In the genomic region with DNA sequence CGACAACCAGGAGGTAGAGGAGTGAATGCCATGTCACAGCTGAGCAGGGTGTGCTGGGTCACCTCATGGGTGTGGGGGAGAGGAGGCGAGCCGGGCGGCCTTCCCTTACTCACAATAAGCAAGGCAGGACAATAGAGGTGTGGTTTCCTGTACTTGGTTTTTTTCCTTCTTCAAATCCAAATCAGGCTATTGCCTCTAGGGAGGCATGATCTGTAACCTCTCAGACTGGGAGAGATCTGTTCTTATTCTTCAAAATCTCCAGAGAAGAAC, we compare ENCODE assay signal across 16 cellular contexts.
DNase-seq lines count a peak whose midpoint lies in the region; ATAC-seq and TF ChIP-seq lines count a peak whose summit lies in the region.
"Had no signal": no experiment of that assay in that cellular context is flagged by ENCODE, and none has a peak within 500 bp of the region (broad histone marks: within the 10 kb centered on the region; RNA-seq: fewer than 3 reads in every experiment).

No MANE protein-coding gene starts in this region.

- peaks cover 60% of the 10 kb centered on the region for H3K4me1 Mint-ChIP-seq in chondrocyte (ENCODE audit: low read depth)
- peaks cover 64% of the 10 kb centered on the region for H3K4me1 Mint-ChIP-seq in mesothelial cell of epicardium
- H3K4me1 Mint-ChIP-seq in natural killer cell treated with Interleukin-12 subunit alpha and Interleukin-12 subunit beta and Interleukin-15 and Interleukin-18, amount 100 ng/mL, for 72 hours (ENCODE audit: low read depth in 2 of 2), result no peaks in the 10 kb centered on the region

- H3K9me3 Mint-ChIP-seq in chondrocyte (ENCODE audit: low read depth) (no peaks in the 10 kb centered on the region), mesothelial cell of epicardium (no peaks in the 10 kb centered on the region)
- no peaks in the 10 kb centered on the region for H3K9me3 Mint-ChIP-seq in natural killer cell treated with Interleukin-12 subunit alpha and Interleukin-12 subunit beta and Interleukin-15 and Interleukin-18, amount 100 ng/mL, for 72 hours
- H3K9me3 Mint-ChIP-seq: CD4-positive, alpha-beta T cell had no signal

- H3K4me3 Mint-ChIP-seq in chondrocyte (ENCODE audit: unreplicated experiment) (no peak overlapping the region), mesothelial cell of epicardium (no peak overlapping the region)
- no peak overlapping the region for H3K4me3 Mint-ChIP-seq in natural killer cell treated with Interleukin-12 subunit alpha and Interleukin-12 subunit beta and Interleukin-15 and Interleukin-18, amount 100 ng/mL, for 72 hours
- H3K4me3 Mint-ChIP-seq: CD4-positive, alpha-beta T cell had no signal

- H3K36me3 ChIP-seq in SK-N-SH (replicated peaks in 1 of 2; ENCODE audit: control insufficient read depth in 1 of 2, insufficient read depth in 2 of 2, low read length in 1 of 2) (no peaks in the 10 kb centered on the region), uterus (no peaks in the 10 kb centered on the region)
- H3K36me3 ChIP-seq: BE2C had no signal

- H3K27ac ChIP-seq in SK-N-SH (ENCODE audit: low read depth in 2 of 2, low read length in 1 of 2) (peak overlapping the region in 1 of 2 experiments; percentile 65; a peak in 2 of 4 replicates), uterus (peak overlapping the region; percentile 47 to 75)

- no peaks in the 10 kb centered on the region for H3K79me2 ChIP-seq in SK-N-SH (ENCODE audit: insufficient read depth)

- no peak for TF ChIP-seq POLR2A in uterus (IDR thresholded peaks at IDR 0.05)

- no peak for ATAC-seq in SK-N-SH treated with all-trans-retinoic acid at 6 μM for 48 hours
- no peak for ATAC-seq in natural killer cell treated with Interleukin-12 subunit alpha and Interleukin-12 subunit beta and Interleukin-15 and Interleukin-18, amount 100 ng/mL, for 72 hours
- ATAC-seq in HG02678 (IDR thresholded peaks at IDR 0.05; ENCODE audit: unreplicated experiment), result no peak

- WGBS in SK-N-SH (ENCODE audit: low lambda C conversion rate), result 95% methylated on average over 4 of the region's 4 CpGs

- H4K20me1 ChIP-seq in SK-N-SH (ENCODE audit: insufficient read depth), result no peaks in the 10 kb centered on the region

- no peaks in the 10 kb centered on the region for H3K27me3 Mint-ChIP-seq in chondrocyte (ENCODE audit: low read depth)
- no peaks in the 10 kb centered on the region for H3K27me3 Mint-ChIP-seq in mesothelial cell of epicardium (ENCODE audit: low read depth)
- H3K27me3 Mint-ChIP-seq in natural killer cell treated with Interleukin-12 subunit alpha and Interleukin-12 subunit beta and Interleukin-15 and Interleukin-18, amount 100 ng/mL, for 72 hours, result no peaks in the 10 kb centered on the region
- H3K27me3 Mint-ChIP-seq: CD4-positive, alpha-beta T cell had no signal

- H3K4me3 ChIP-seq in SK-N-SH (ENCODE audit: low read depth in 2 of 2, low read length in 1 of 2), result no peak overlapping the region
- H3K4me3 ChIP-seq in uterus, result no peak overlapping the region

- no peak for TF ChIP-seq RAD21 in SK-N-SH (IDR thresholded peaks at IDR 0.05; ENCODE audit: low read length)

- TF ChIP-seq CTCF in SK-N-SH (IDR thresholded peaks at IDR 0.05) (no peak), chondrocyte (IDR thresholded peaks at IDR 0.05) (no peak), mesothelial cell of epicardium (IDR thresholded peaks at IDR 0.05; ENCODE audit: unreplicated experiment) (no peak), uterus (IDR thresholded peaks at IDR 0.05) (no peak)

- DNase-seq in SK-N-SH (no peak), chondrocyte (ENCODE audit: low spot score) (no peak), mesothelial cell of epicardium (ENCODE audit: low spot score in 2 of 2, unreplicated experiment in 2 of 2) (no peak), uterus (no peak), mucosa of gallbladder (ENCODE audit: low spot score) (no peak)
- DNase-seq in natural killer cell treated with Interleukin-12 subunit alpha and Interleukin-12 subunit beta and Interleukin-15 and Interleukin-18, amount 100 ng/mL, for 72 hours (ENCODE audit: low spot score), result no peak
- DNase-seq: 8988T; BE2C; CD4-positive, alpha-beta T cell; DMS53; KBM-7; NCI-H1436 treated with DMSO at 0.1 percent for 48 hours; NCI-H2029 treated with DMSO at 0.1 percent for 48 hours; NCI-H748 treated with DMSO at 0.1 percent for 48 hours had no signal

- no peaks in the 10 kb centered on the region for H3K9me2 ChIP-seq in SK-N-SH

- H3K4me2 ChIP-seq in SK-N-SH, result peak overlapping the region; percentile 45; the same call in 1 of the 2 replicates

- no peak for TF ChIP-seq EP300 in SK-N-SH (IDR thresholded peaks at IDR 0.05; ENCODE audit: borderline replicate concordance in 1 of 2, low read depth in 1 of 2, low read length in 1 of 2)

- H2AFZ ChIP-seq in SK-N-SH (ENCODE audit: low read depth), result no peak overlapping the region

- no peaks in the 10 kb centered on the region for H3K9me3 ChIP-seq in SK-N-SH
- H3K9me3 ChIP-seq in uterus, result no peaks in the 10 kb centered on the region
- H3K9me3 ChIP-seq: BE2C had no signal

- H3K4me1 ChIP-seq in SK-N-SH (ENCODE audit: control insufficient read depth in 1 of 2, insufficient read depth in 2 of 2, low read depth in 1 of 2, low read length in 1 of 2) (peaks cover 14 to 21% of the 10 kb centered on the region in 2 experiments), uterus (no peaks in the 10 kb centered on the region)

- no peak overlapping the region for H3K9ac ChIP-seq in SK-N-SH

- POLR2A ChIA-PET in SK-N-SH (lab: Yijun Ruan, JAX), result interaction anchor here (0.6 kb wide), 1 partner anchor 12 kb away, joined by 3 read pairs; no protein-coding TSS in a partner anchor

- CTCF ChIA-PET in SK-N-SH (lab: Yijun Ruan, JAX), result interaction anchor here (0.7 to 0.8 kb wide), 2 partner anchors 9 to 15 kb away, joined by 3 read pairs; no protein-coding TSS in a partner anchor

- peaks cover 22% of the 10 kb centered on the region for H3F3A ChIP-seq in SK-N-SH (replicated peaks; ENCODE audit: insufficient read depth)

- H3K36me3 Mint-ChIP-seq in chondrocyte (ENCODE audit: low read depth) (no peaks in the 10 kb centered on the region), mesothelial cell of epicardium (no peaks in the 10 kb centered on the region)
- H3K36me3 Mint-ChIP-seq in natural killer cell treated with Interleukin-12 subunit alpha and Interleukin-12 subunit beta and Interleukin-15 and Interleukin-18, amount 100 ng/mL, for 72 hours, result no peaks in the 10 kb centered on the region

- H3K27ac Mint-ChIP-seq in chondrocyte (ENCODE audit: unreplicated experiment), result peak overlapping the region; percentile 36
- H3K27ac Mint-ChIP-seq in mesothelial cell of epicardium, result peak overlapping the region; percentile 88
- H3K27ac Mint-ChIP-seq in natural killer cell treated with Interleukin-12 subunit alpha and Interleukin-12 subunit beta and Interleukin-15 and Interleukin-18, amount 100 ng/mL, for 72 hours, result no peak overlapping the region
- H3K27ac Mint-ChIP-seq: CD4-positive, alpha-beta T cell had no signal

- H3K27me3 ChIP-seq in SK-N-SH (ENCODE audit: insufficient read depth) (no peaks in the 10 kb centered on the region), uterus (no peaks in the 10 kb centered on the region)
- H3K27me3 ChIP-seq: BE2C had no signal

- intact Hi-C loops in uterus (cut with DNase I; ENCODE audit: low total_unique reads), result no loop called here

TF ChIP-seq in SK-N-SH, 30 proteins besides CTCF, POLR2A, EP300 and RAD21:
- TF ChIP-seq FOXJ3 (CRISPR knock-in tag; IDR thresholded peaks at IDR 0.05) (no peak), RCOR1 (IDR thresholded peaks at IDR 0.05; ENCODE audit: low read length) (no peak), CHD2 (IDR thresholded peaks at IDR 0.05; ENCODE audit: low read length, partially characterized antibody) (no peak)
- TF ChIP-seq, protein P1, sequence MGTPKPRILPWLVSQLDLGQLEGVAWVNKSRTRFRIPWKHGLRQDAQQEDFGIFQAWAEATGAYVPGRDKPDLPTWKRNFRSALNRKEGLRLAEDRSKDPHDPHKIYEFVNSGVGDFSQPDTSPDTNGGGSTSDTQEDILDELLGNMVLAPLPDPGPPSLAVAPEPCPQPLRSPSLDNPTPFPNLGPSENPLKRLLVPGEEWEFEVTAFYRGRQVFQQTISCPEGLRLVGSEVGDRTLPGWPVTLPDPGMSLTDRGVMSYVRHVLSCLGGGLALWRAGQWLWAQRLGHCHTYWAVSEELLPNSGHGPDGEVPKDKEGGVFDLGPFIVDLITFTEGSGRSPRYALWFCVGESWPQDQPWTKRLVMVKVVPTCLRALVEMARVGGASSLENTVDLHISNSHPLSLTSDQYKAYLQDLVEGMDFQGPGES (IDR thresholded peaks at IDR 0.05; ENCODE audit: low read depth, low read length), result no peak

TF ChIP-seq in SK-N-SH treated with all-trans-retinoic acid at 6 μM for 48 hours, 23 proteins besides CTCF, POLR2A, EP300 and RAD21:
- no peak for TF ChIP-seq ZNF70 (CRISPR knock-in tag; IDR thresholded peaks at IDR 0.05)
- TF ChIP-seq, protein P2, sequence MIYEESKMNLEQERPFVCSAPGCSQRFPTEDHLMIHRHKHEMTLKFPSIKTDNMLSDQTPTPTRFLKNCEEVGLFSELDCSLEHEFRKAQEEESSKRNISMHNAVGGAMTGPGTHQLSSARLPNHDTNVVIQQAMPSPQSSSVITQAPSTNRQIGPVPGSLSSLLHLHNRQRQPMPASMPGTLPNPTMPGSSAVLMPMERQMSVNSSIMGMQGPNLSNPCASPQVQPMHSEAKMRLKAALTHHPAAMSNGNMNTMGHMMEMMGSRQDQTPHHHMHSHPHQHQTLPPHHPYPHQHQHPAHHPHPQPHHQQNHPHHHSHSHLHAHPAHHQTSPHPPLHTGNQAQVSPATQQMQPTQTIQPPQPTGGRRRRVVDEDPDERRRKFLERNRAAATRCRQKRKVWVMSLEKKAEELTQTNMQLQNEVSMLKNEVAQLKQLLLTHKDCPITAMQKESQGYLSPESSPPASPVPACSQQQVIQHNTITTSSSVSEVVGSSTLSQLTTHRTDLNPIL (CRISPR knock-in tag; IDR thresholded peaks at IDR 0.05; ENCODE audit: low read depth), result no peak
- TF ChIP-seq ZFP30 (CRISPR knock-in tag; IDR thresholded peaks at IDR 0.05), result no peak
- TF ChIP-seq, protein P3, sequence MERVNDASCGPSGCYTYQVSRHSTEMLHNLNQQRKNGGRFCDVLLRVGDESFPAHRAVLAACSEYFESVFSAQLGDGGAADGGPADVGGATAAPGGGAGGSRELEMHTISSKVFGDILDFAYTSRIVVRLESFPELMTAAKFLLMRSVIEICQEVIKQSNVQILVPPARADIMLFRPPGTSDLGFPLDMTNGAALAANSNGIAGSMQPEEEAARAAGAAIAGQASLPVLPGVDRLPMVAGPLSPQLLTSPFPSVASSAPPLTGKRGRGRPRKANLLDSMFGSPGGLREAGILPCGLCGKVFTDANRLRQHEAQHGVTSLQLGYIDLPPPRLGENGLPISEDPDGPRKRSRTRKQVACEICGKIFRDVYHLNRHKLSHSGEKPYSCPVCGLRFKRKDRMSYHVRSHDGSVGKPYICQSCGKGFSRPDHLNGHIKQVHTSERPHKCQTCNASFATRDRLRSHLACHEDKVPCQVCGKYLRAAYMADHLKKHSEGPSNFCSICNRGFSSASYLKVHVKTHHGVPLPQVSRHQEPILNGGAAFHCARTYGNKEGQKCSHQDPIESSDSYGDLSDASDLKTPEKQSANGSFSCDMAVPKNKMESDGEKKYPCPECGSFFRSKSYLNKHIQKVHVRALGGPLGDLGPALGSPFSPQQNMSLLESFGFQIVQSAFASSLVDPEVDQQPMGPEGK (CRISPR knock-in tag; IDR thresholded peaks at IDR 0.05; ENCODE audit: borderline replicate concordance), result no peak
- no peak for TF ChIP-seq ISL1 (CRISPR knock-in tag; IDR thresholded peaks at IDR 0.05)
- TF ChIP-seq ZNF565 (CRISPR knock-in tag; conservative IDR thresholded peaks at IDR 0.05; ENCODE audit: low read depth), result no peak

Comparison
In these comparisons a context has a peak if more than half of its experiments do, and no peak if none do; other contexts are left out.
1. H3K27ac Mint-ChIP-seq: peak in chondrocyte (single experiment) and mesothelial cell of epicardium (single experiment); none in natural killer cell treated with Interleukin-12 subunit alpha and Interleukin-12 subunit beta and Interleukin-15 and Interleukin-18, amount 100 ng/mL, for 72 hours (0 of 2).